15 cellular contexts compared by ENCODE assay signal in genomic region chr3:126656376-126657134, GRCh38.
"Had no signal": no experiment of that assay in that cellular context is flagged by ENCODE, and none has a peak within 500 bp of the region (broad histone marks: within the 10 kb centered on the region; RNA-seq: fewer than 3 reads in every experiment).

No MANE protein-coding gene starts in this region.

- H3K27me3 ChIP-seq: hepatocyte, upper lobe of left lung, uterus had no signal

- H3K9me3 Mint-ChIP-seq: effector memory CD8-positive, alpha-beta T cell had no signal

- ATAC-seq: effector memory CD8-positive, alpha-beta T cell; foreskin keratinocyte; left lobe of liver; naive thymus-derived CD4-positive, alpha-beta T cell had no signal

- H3K4me3 Mint-ChIP-seq: dendritic cell treated with granulocyte-macrophage colony-stimulating factor and Interleukin-4, amounts not matched to agents 40 ng/mL and 50 ng/mL, for 4 days had no signal

- H3K9me3 ChIP-seq: neutrophil, upper lobe of left lung, uterus had no signal

- H3K27ac ChIP-seq: epithelial cell of prostate, foreskin keratinocyte, hepatocyte, neutrophil, upper lobe of left lung, uterus had no signal

- H3K27ac Mint-ChIP-seq: dendritic cell treated with granulocyte-macrophage colony-stimulating factor and Interleukin-4, amounts not matched to agents 40 ng/mL and 50 ng/mL, for 4 days; effector memory CD8-positive, alpha-beta T cell; naive thymus-derived CD4-positive, alpha-beta T cell had no signal

- H3K36me3 Mint-ChIP-seq: naive thymus-derived CD4-positive, alpha-beta T cell had no signal

- DNase-seq: effector memory CD8-positive, alpha-beta T cell; foreskin keratinocyte; kidney glomerular epithelial cell; mammary epithelial cell; naive thymus-derived CD4-positive, alpha-beta T cell; small intestine; stimulated activated CD4-positive, alpha-beta T cell treated with anti-CD3 and anti-CD28 coated beads, Interleukin-12 subunit alpha, Interleukin-12 subunit beta, amount 100 ng/mL, for 4 hours; stimulated activated naive CD4-positive, alpha-beta T cell treated with Interleukin-2 at 50 U/mL for 16 hours; upper lobe of left lung; uterus had no signal
